1 cellular context compared by ENCODE assay signal in the genomic region with DNA sequence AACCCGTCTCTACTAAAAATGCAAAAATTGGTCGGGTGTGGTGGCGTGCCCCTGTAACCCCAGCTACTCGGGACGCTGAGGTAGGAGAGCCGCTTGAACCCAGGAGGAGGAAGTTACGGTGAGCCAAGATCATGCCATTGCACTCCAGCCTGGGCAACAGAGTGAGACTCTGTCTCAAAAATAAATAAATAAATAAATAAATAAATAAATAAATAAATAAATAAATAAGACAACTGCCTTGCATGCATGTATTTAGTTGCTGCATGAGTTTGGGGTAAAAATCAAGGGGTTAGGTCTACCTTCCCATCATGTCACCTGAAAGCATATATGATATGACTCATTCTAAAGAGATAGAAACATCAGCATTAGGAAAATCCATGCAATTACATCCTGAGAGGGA.
TF ChIP-seq lines count a peak whose summit lies in the region.

No MANE protein-coding gene starts in this region.

TF ChIP-seq in IMR-90, 13 proteins besides CTCF, POLR2A, EP300 and RAD21 (continued from another document):
- no peak for TF ChIP-seq USF2 (IDR thresholded peaks at IDR 0.05; ENCODE audit: low read depth, low read length)
- no peak for TF ChIP-seq MAFK (IDR thresholded peaks at IDR 0.05; ENCODE audit: low read depth, low read length)
- no peak for TF ChIP-seq MAZ (IDR thresholded peaks at IDR 0.05; ENCODE audit: borderline replicate concordance, low read depth, low read length)
- no peak for TF ChIP-seq CEBPB (IDR thresholded peaks at IDR 0.05; ENCODE audit: low read depth, low read length)
